Comparison of ENCODE assay signal across 7 cellular contexts in genomic region chr1:50646526-50646925, GRCh38.
"Had no signal": no experiment of that assay in that cellular context is flagged by ENCODE, and none has a peak within 500 bp of the region (broad histone marks: within the 10 kb centered on the region; RNA-seq: fewer than 3 reads in every experiment).

No MANE protein-coding gene starts in this region.

- ATAC-seq: HepG2 had no signal

- H3K4me2 ChIP-seq: KMS-11 had no signal

- H3K27ac ChIP-seq: HL-60, KMS-11 had no signal

- FAIRE-seq: HepG2, HTR-8/SVneo had no signal

- H3K9ac ChIP-seq: KMS-11 had no signal

- DNase-seq: IMR-90, KBM-7, KG1 had no signal
